ENCODE assay signal across 8 cellular contexts in genomic region chr1:43565600-43566360, GRCh38. TPM values are rescaled to one million over a fixed set of nuclear protein-coding genes. Genes with fewer than 3 reads are reported as not detected.
A peak's percentile ranks its signal among the peaks of the same experiment; 100 is the strongest.
DNase-seq lines count a peak whose midpoint lies in the region; ATAC-seq and TF ChIP-seq lines count a peak whose summit lies in the region.

No MANE protein-coding gene starts in this region.

- peak overlapping the region; percentile 71 for H2AFZ ChIP-seq in MM.1S (ENCODE audit: low read length)

- peak overlapping the region; percentile 31; the same call in 1 of the 2 replicates for H3K9ac ChIP-seq in MM.1S (ENCODE audit: low read length)

- H3K4me3 Mint-ChIP-seq in activated T-cell treated with anti-CD3 and anti-CD28 coated beads, Interleukin-2, amount 50 U/mL, for 24 hours: peak overlapping the region; percentile 50
- peak overlapping the region; percentile 66 to 71 (median 66) for H3K4me3 Mint-ChIP-seq in nephron

- H3K27ac ChIP-seq in MM.1S (ENCODE audit: low read length): no peak overlapping the region
- H3K27ac ChIP-seq in tibial nerve: peak overlapping the region; percentile 51 to 85 (median 64)

- no peak for TF ChIP-seq EP300 in tibial nerve (IDR thresholded peaks at IDR 0.05)

- peaks cover 28% of the 10 kb centered on the region for H3K27me3 Mint-ChIP-seq in activated T-cell treated with anti-CD3 and anti-CD28 coated beads, Interleukin-2, amount 50 U/mL, for 24 hours
- no peaks in the 10 kb centered on the region for H3K27me3 Mint-ChIP-seq in nephron (ENCODE audit: low read depth)

- CTCF ChIA-PET in BJ (lab: Yijun Ruan, JAX): interaction anchor here (1.2 to 3.4 kb wide), 2 partner anchors 10 to 12 kb away, joined by 3 to 17 read pairs; no protein-coding TSS in a partner anchor

- H3K9me3 ChIP-seq in MM.1S (replicated peaks; ENCODE audit: insufficient read depth, low read length) (no peaks in the 10 kb centered on the region), tibial nerve (no peaks in the 10 kb centered on the region)

- no peak for TF ChIP-seq CTCF in BJ (IDR thresholded peaks at IDR 0.05; ENCODE audit: insufficient read depth, low read depth, low read length)
- TF ChIP-seq CTCF in MM.1S (IDR thresholded peaks at IDR 0.05; ENCODE audit: low read length): no peak
- no peak for TF ChIP-seq CTCF in fibroblast of mammary gland (conservative IDR thresholded peaks at IDR 0.05; ENCODE audit: control insufficient read depth, insufficient read depth, low read depth, low read length)
- no peak for TF ChIP-seq CTCF in nephron (IDR thresholded peaks at IDR 0.05; ENCODE audit: unreplicated experiment in 3 of 3)
- no peak for TF ChIP-seq CTCF in tibial nerve (IDR thresholded peaks at IDR 0.05)

- H3K9me3 Mint-ChIP-seq in activated T-cell treated with anti-CD3 and anti-CD28 coated beads, Interleukin-2, amount 50 U/mL, for 24 hours: no peaks in the 10 kb centered on the region
- H3K9me3 Mint-ChIP-seq in nephron: no peaks in the 10 kb centered on the region

- peak overlapping the region; percentile 84 for H3K4me2 ChIP-seq in MM.1S (ENCODE audit: low read depth, low read length)

- H3K4me1 Mint-ChIP-seq in activated T-cell treated with anti-CD3 and anti-CD28 coated beads, Interleukin-2, amount 50 U/mL, for 24 hours (ENCODE audit: low read depth): peaks cover 5% of the 10 kb centered on the region
- peaks cover 56% of the 10 kb centered on the region for H3K4me1 Mint-ChIP-seq in nephron

- POLR2A ChIA-PET in BJ (lab: Charles Lee): no interaction called here

- H3K36me3 ChIP-seq in BJ (ENCODE audit: control insufficient read depth, insufficient read depth, low read length) (peaks cover 9% of the 10 kb centered on the region), MM.1S (replicated peaks; ENCODE audit: insufficient read depth, low read length) (no peaks in the 10 kb centered on the region), tibial nerve (peaks cover 0 to 15% (median 0%) of the 10 kb centered on the region in 3 donors)

- H3K4me1 ChIP-seq in MM.1S (ENCODE audit: low read length) (no peaks in the 10 kb centered on the region), tibial nerve (peaks cover 0 to 48% (median 30%) of the 10 kb centered on the region in 4 donors)

- H3K9me2 ChIP-seq in MM.1S (replicated peaks; ENCODE audit: insufficient read depth, low read length): no peaks in the 10 kb centered on the region

- H3K36me3 Mint-ChIP-seq in activated T-cell treated with anti-CD3 and anti-CD28 coated beads, Interleukin-2, amount 50 U/mL, for 24 hours (ENCODE audit: low read depth): no peaks in the 10 kb centered on the region
- H3K36me3 Mint-ChIP-seq in nephron (ENCODE audit: low read depth): peaks cover 3% of the 10 kb centered on the region

- no peaks in the 10 kb centered on the region for H3K79me2 ChIP-seq in MM.1S (ENCODE audit: low read length)

- H4K20me1 ChIP-seq in MM.1S (ENCODE audit: insufficient read depth, low read length): no peaks in the 10 kb centered on the region

- no peak for TF ChIP-seq POLR2A in tibial nerve (IDR thresholded peaks at IDR 0.05)

- H3K27ac Mint-ChIP-seq in activated T-cell treated with anti-CD3 and anti-CD28 coated beads, Interleukin-2, amount 50 U/mL, for 24 hours: no peak overlapping the region
- peak overlapping the region; percentile 25 to 74 (median 63) for H3K27ac Mint-ChIP-seq in nephron

- H3K4me3 ChIP-seq in BJ (ENCODE audit: low read depth, low read length): peak overlapping the region; percentile 49
- H3K4me3 ChIP-seq in MM.1S (ENCODE audit: low read length): peak overlapping the region; percentile 63
- H3K4me3 ChIP-seq in fibroblast of mammary gland (ENCODE audit: control insufficient read depth, low read depth, low read length): peak overlapping the region; percentile 57
- H3K4me3 ChIP-seq in tibial nerve: peak overlapping the region; percentile 34 to 55 (median 48)

- WGBS in tibial nerve, 2 donors: 2 to 9% methylated on average over 35 to 39 of the region's 62 CpGs

- DNase-seq in BJ (ENCODE audit: low read depth): no peak
- peak; percentile 66 for DNase-seq in MM.1S
- peak; percentile 48 for DNase-seq in activated T-cell treated with anti-CD3 and anti-CD28 coated beads, Interleukin-2, amount 50 U/mL, for 24 hours
- DNase-seq in fibroblast of mammary gland (ENCODE audit: low read depth): peak; percentile 50
- DNase-seq in tibial nerve (ENCODE audit: low spot score in 2 of 2): peak in 1 of 2 donors; percentile 35
- no peak for DNase-seq in glomerular visceral epithelial cell (ENCODE audit: extremely low spot score)

- no peak for ATAC-seq in HG03108 (IDR thresholded peaks at IDR 0.05; ENCODE audit: unreplicated experiment)

- no peaks in the 10 kb centered on the region for H3K27me3 ChIP-seq in BJ (ENCODE audit: control insufficient read depth, insufficient read depth, low read length)
- no peaks in the 10 kb centered on the region for H3K27me3 ChIP-seq in MM.1S (replicated peaks; ENCODE audit: insufficient read depth, low read length)
- H3K27me3 ChIP-seq in tibial nerve: no peaks in the 10 kb centered on the region

- no peaks in the 10 kb centered on the region for H3F3A ChIP-seq in MM.1S (ENCODE audit: insufficient read depth, low read length)

RNA-seq across cellular contexts. Expression of gene PTPRF, which starts 35.1 kb away (rescaled TPM):
- polyA plus RNA-seq in BJ (2011; rRNA removed): 70.3 and 97.0 TPM in 2 replicates
- 157 and 205 TPM in 2 replicates for polyA minus RNA-seq in BJ (2011; rRNA and poly(A)+ RNA removed)
- total RNA-seq in tibial nerve: 100 to 1,000 TPM in 2 of 4 donors, 10 to 100 TPM in 2; 72.0 to 112 (median 92.5) TPM

Comparison
In these comparisons a context has a peak if more than half of its experiments do, and no peak if none do; other contexts are left out.
1. DNase-seq: peak in MM.1S (single experiment), activated T-cell treated with anti-CD3 and anti-CD28 coated beads, Interleukin-2, amount 50 U/mL, for 24 hours (single experiment) and fibroblast of mammary gland (single experiment); none in BJ (single experiment) and glomerular visceral epithelial cell (single experiment).
2. Peak in every context shown above with its lines, with median percentiles within 50 percentile points of each other: H3K4me3 ChIP-seq.